1 cellular context compared by ENCODE assay signal in the genomic region with DNA sequence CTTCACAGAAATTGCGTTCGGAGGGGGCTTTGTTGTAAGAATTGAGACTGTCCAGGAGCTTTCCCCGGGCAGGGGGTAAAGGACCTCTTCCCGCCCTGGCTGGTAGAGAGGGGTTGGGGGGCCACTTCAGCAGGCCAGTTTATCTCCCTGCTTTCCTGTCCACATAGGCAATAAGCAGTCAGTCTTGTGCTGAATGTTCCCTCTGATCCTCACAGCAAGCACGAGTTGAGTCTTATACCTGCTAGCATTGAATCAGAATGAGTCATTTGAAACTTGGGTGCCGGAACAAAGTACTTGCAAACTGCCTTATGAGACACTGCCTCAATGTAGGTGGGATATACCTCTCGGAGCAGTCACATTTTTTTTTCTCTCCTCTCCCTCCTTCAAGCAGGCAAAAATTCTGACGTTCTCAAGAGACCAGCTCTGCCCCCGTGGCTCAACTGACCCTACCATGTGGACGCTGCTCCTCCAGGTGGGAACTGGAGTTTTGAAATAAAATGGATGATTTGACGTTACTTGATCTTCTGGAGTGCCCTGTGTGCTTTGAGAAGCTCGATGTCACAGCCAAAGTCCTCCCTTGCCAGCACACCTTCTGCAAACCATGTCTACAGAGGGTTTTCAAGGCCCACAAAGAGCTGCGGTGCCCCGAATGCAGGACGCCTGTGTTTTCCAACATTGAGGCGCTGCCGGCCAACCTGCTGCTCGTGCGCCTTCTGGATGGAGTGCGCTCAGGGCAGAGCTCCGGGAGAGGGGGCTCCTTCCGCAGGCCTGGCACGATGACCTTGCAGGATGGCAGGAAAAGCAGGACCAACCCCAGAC.
TF ChIP-seq lines count a peak whose summit lies in the region.

No MANE protein-coding gene starts in this region.

TF ChIP-seq in HEK293, 187 proteins besides CTCF, POLR2A, EP300 and RAD21 (continued from another document and continues in another):
- TF ChIP-seq ZNF433 (tag by site-specific recombination; IDR thresholded peaks at IDR 0.05; ENCODE audit: low read depth) = no peak
- TF ChIP-seq, protein P1, sequence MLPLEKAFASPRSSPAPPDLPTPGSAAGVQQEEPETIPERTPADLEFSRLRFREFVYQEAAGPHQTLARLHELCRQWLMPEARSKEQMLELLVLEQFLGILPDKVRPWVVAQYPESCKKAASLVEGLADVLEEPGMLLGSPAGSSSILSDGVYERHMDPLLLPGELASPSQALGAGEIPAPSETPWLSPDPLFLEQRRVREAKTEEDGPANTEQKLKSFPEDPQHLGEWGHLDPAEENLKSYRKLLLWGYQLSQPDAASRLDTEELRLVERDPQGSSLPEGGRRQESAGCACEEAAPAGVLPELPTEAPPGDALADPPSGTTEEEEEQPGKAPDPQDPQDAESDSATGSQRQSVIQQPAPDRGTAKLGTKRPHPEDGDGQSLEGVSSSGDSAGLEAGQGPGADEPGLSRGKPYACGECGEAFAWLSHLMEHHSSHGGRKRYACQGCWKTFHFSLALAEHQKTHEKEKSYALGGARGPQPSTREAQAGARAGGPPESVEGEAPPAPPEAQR (tag by site-specific recombination; IDR thresholded peaks at IDR 0.05) = no peak
- TF ChIP-seq, protein P2, sequence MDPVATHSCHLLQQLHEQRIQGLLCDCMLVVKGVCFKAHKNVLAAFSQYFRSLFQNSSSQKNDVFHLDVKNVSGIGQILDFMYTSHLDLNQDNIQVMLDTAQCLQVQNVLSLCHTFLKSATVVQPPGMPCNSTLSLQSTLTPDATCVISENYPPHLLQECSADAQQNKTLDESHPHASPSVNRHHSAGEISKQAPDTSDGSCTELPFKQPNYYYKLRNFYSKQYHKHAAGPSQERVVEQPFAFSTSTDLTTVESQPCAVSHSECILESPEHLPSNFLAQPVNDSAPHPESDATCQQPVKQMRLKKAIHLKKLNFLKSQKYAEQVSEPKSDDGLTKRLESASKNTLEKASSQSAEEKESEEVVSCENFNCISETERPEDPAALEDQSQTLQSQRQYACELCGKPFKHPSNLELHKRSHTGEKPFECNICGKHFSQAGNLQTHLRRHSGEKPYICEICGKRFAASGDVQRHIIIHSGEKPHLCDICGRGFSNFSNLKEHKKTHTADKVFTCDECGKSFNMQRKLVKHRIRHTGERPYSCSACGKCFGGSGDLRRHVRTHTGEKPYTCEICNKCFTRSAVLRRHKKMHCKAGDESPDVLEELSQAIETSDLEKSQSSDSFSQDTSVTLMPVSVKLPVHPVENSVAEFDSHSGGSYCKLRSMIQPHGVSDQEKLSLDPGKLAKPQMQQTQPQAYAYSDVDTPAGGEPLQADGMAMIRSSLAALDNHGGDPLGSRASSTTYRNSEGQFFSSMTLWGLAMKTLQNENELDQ (tag by site-specific recombination; IDR thresholded peaks at IDR 0.05; ENCODE audit: low read depth) = no peak
- no peak for TF ChIP-seq ZNF776 (tag by site-specific recombination; IDR thresholded peaks at IDR 0.05; ENCODE audit: borderline replicate concordance)
- TF ChIP-seq ZNF37A (tag by site-specific recombination; IDR thresholded peaks at IDR 0.05) = no peak
- TF ChIP-seq HOXA7 (CRISPR knock-in tag; IDR thresholded peaks at IDR 0.05; ENCODE audit: borderline replicate concordance) = no peak
- no peak for TF ChIP-seq ZNF837 (tag by site-specific recombination; IDR thresholded peaks at IDR 0.05)
- TF ChIP-seq SETDB1 (IDR thresholded peaks at IDR 0.05; ENCODE audit: insufficient read length, low read length) = no peak
- no peak for TF ChIP-seq KLF1 (tag by site-specific recombination; IDR thresholded peaks at IDR 0.05)
- TF ChIP-seq ZNF404 (tag by site-specific recombination; IDR thresholded peaks at IDR 0.05) = no peak
- TF ChIP-seq ZNF747 (tag by site-specific recombination; IDR thresholded peaks at IDR 0.05) = no peak
- TF ChIP-seq, protein P3, sequence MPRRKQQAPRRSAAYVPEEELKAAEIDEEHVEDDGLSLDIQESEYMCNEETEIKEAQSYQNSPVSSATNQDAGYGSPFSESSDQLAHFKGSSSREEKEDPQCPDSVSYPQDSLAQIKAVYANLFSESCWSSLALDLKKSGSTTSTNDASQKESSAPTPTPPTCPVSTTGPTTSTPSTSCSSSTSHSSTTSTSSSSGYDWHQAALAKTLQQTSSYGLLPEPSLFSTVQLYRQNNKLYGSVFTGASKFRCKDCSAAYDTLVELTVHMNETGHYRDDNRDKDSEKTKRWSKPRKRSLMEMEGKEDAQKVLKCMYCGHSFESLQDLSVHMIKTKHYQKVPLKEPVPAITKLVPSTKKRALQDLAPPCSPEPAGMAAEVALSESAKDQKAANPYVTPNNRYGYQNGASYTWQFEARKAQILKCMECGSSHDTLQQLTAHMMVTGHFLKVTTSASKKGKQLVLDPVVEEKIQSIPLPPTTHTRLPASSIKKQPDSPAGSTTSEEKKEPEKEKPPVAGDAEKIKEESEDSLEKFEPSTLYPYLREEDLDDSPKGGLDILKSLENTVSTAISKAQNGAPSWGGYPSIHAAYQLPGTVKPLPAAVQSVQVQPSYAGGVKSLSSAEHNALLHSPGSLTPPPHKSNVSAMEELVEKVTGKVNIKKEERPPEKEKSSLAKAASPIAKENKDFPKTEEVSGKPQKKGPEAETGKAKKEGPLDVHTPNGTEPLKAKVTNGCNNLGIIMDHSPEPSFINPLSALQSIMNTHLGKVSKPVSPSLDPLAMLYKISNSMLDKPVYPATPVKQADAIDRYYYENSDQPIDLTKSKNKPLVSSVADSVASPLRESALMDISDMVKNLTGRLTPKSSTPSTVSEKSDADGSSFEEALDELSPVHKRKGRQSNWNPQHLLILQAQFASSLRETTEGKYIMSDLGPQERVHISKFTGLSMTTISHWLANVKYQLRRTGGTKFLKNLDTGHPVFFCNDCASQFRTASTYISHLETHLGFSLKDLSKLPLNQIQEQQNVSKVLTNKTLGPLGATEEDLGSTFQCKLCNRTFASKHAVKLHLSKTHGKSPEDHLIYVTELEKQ (tag by site-specific recombination; IDR thresholded peaks at IDR 0.05; ENCODE audit: borderline replicate concordance) = no peak
- no peak for TF ChIP-seq OSR2 (tag by site-specific recombination; IDR thresholded peaks at IDR 0.05)
- no peak for TF ChIP-seq KLF16 (tag by site-specific recombination; IDR thresholded peaks at IDR 0.05)
- no peak for TF ChIP-seq ZNF610 (tag by site-specific recombination; IDR thresholded peaks at IDR 0.05; ENCODE audit: borderline replicate concordance)
- no peak for TF ChIP-seq GLI4 (tag by site-specific recombination; IDR thresholded peaks at IDR 0.05)
- peak; percentile 9; the same call in 1 of the 2 replicates for TF ChIP-seq ZBTB20 (tag by site-specific recombination; IDR thresholded peaks at IDR 0.05)
- no peak for TF ChIP-seq PRDM1 (tag by site-specific recombination; IDR thresholded peaks at IDR 0.05)
- TF ChIP-seq ZNF24 (tag by site-specific recombination; IDR thresholded peaks at IDR 0.05) = no peak
- TF ChIP-seq ZNF169 (tag by site-specific recombination; IDR thresholded peaks at IDR 0.05) = no peak
- TF ChIP-seq KLF7 (tag by site-specific recombination; IDR thresholded peaks at IDR 0.05; ENCODE audit: borderline replicate concordance) = no peak
- TF ChIP-seq KLF10 (tag by site-specific recombination; IDR thresholded peaks at IDR 0.05) = no peak
- TF ChIP-seq TCF7L2 (IDR thresholded peaks at IDR 0.05; ENCODE audit: borderline replicate concordance, low read depth, low read length) = no peak
- TF ChIP-seq ZNF416 (tag by site-specific recombination; IDR thresholded peaks at IDR 0.05) = no peak
- no peak for TF ChIP-seq ZNF311 (tag by site-specific recombination; IDR thresholded peaks at IDR 0.05; ENCODE audit: borderline replicate concordance)
- TF ChIP-seq KLF9 (tag by site-specific recombination; IDR thresholded peaks at IDR 0.05; ENCODE audit: low read depth) = no peak
- no peak for TF ChIP-seq ZFHX2 (tag by site-specific recombination; conservative IDR thresholded peaks at IDR 0.05)
- TF ChIP-seq, protein P4, sequence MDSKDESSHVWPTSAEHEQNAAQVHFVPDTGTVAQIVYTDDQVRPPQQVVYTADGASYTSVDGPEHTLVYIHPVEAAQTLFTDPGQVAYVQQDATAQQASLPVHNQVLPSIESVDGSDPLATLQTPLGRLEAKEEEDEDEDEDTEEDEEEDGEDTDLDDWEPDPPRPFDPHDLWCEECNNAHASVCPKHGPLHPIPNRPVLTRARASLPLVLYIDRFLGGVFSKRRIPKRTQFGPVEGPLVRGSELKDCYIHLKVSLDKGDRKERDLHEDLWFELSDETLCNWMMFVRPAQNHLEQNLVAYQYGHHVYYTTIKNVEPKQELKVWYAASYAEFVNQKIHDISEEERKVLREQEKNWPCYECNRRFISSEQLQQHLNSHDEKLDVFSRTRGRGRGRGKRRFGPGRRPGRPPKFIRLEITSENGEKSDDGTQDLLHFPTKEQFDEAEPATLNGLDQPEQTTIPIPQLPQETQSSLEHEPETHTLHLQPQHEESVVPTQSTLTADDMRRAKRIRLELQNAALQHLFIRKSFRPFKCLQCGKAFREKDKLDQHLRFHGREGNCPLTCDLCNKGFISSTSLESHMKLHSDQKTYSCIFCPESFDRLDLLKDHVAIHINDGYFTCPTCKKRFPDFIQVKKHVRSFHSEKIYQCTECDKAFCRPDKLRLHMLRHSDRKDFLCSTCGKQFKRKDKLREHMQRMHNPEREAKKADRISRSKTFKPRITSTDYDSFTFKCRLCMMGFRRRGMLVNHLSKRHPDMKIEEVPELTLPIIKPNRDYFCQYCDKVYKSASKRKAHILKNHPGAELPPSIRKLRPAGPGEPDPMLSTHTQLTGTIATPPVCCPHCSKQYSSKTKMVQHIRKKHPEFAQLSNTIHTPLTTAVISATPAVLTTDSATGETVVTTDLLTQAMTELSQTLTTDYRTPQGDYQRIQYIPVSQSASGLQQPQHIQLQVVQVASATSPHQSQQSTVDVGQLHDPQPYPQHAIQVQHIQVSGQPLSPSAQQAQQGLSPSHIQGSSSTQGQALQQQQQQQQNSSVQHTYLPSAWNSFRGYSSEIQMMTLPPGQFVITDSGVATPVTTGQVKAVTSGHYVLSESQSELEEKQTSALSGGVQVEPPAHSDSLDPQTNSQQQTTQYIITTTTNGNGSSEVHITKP (tag by site-specific recombination; IDR thresholded peaks at IDR 0.05) = peak; percentile 62
- no peak for TF ChIP-seq ZBTB1 (tag by site-specific recombination; IDR thresholded peaks at IDR 0.05)
- no peak for TF ChIP-seq ZNF585B (tag by site-specific recombination; IDR thresholded peaks at IDR 0.05)
- TF ChIP-seq, protein P5, sequence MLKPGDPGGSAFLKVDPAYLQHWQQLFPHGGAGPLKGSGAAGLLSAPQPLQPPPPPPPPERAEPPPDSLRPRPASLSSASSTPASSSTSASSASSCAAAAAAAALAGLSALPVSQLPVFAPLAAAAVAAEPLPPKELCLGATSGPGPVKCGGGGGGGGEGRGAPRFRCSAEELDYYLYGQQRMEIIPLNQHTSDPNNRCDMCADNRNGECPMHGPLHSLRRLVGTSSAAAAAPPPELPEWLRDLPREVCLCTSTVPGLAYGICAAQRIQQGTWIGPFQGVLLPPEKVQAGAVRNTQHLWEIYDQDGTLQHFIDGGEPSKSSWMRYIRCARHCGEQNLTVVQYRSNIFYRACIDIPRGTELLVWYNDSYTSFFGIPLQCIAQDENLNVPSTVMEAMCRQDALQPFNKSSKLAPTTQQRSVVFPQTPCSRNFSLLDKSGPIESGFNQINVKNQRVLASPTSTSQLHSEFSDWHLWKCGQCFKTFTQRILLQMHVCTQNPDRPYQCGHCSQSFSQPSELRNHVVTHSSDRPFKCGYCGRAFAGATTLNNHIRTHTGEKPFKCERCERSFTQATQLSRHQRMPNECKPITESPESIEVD (tag by site-specific recombination; IDR thresholded peaks at IDR 0.05) = no peak
- no peak for TF ChIP-seq GLIS1 (tag by site-specific recombination; IDR thresholded peaks at IDR 0.05)
- TF ChIP-seq ZNF202 (tag by site-specific recombination; IDR thresholded peaks at IDR 0.05; ENCODE audit: borderline replicate concordance) = no peak
- peak; percentile 39; the same call in 1 of the 2 replicates for TF ChIP-seq ZNF629 (tag by site-specific recombination; IDR thresholded peaks at IDR 0.05)
- no peak for TF ChIP-seq ZNF670 (tag by site-specific recombination; IDR thresholded peaks at IDR 0.05; ENCODE audit: low read depth)
- TF ChIP-seq, protein P6, sequence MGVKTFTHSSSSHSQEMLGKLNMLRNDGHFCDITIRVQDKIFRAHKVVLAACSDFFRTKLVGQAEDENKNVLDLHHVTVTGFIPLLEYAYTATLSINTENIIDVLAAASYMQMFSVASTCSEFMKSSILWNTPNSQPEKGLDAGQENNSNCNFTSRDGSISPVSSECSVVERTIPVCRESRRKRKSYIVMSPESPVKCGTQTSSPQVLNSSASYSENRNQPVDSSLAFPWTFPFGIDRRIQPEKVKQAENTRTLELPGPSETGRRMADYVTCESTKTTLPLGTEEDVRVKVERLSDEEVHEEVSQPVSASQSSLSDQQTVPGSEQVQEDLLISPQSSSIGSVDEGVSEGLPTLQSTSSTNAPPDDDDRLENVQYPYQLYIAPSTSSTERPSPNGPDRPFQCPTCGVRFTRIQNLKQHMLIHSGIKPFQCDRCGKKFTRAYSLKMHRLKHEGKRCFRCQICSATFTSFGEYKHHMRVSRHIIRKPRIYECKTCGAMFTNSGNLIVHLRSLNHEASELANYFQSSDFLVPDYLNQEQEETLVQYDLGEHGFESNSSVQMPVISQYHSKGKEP (tag by site-specific recombination; IDR thresholded peaks at IDR 0.05) = no peak
- no peak for TF ChIP-seq ZFP3 (tag by site-specific recombination; IDR thresholded peaks at IDR 0.05; ENCODE audit: low read depth)
- no peak for TF ChIP-seq ZNF473 (tag by site-specific recombination; IDR thresholded peaks at IDR 0.05)
- TF ChIP-seq ZNF155 (tag by site-specific recombination; IDR thresholded peaks at IDR 0.05) = no peak
- no peak for TF ChIP-seq ZNF510 (tag by site-specific recombination; IDR thresholded peaks at IDR 0.05; ENCODE audit: insufficient replicate concordance)
- no peak for TF ChIP-seq ZNF221 (tag by site-specific recombination; IDR thresholded peaks at IDR 0.05; ENCODE audit: borderline replicate concordance)
- TF ChIP-seq, protein P7, sequence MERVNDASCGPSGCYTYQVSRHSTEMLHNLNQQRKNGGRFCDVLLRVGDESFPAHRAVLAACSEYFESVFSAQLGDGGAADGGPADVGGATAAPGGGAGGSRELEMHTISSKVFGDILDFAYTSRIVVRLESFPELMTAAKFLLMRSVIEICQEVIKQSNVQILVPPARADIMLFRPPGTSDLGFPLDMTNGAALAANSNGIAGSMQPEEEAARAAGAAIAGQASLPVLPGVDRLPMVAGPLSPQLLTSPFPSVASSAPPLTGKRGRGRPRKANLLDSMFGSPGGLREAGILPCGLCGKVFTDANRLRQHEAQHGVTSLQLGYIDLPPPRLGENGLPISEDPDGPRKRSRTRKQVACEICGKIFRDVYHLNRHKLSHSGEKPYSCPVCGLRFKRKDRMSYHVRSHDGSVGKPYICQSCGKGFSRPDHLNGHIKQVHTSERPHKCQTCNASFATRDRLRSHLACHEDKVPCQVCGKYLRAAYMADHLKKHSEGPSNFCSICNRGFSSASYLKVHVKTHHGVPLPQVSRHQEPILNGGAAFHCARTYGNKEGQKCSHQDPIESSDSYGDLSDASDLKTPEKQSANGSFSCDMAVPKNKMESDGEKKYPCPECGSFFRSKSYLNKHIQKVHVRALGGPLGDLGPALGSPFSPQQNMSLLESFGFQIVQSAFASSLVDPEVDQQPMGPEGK (tag by site-specific recombination; IDR thresholded peaks at IDR 0.05) = peak; percentile 22
- TF ChIP-seq TRIM28 (IDR thresholded peaks at IDR 0.05; ENCODE audit: borderline replicate concordance, low read length) = no peak; the same call in 1 of the 2 replicates
- no peak for TF ChIP-seq ZNF23 (tag by site-specific recombination; IDR thresholded peaks at IDR 0.05; ENCODE audit: borderline replicate concordance)
- peak; percentile 50; the same call in 1 of the 2 replicates for TF ChIP-seq ZNF660 (tag by site-specific recombination; IDR thresholded peaks at IDR 0.05)
- no peak for TF ChIP-seq ZNF211 (tag by site-specific recombination; IDR thresholded peaks at IDR 0.05; ENCODE audit: low read depth)
- no peak for TF ChIP-seq ZNF394 (tag by site-specific recombination; IDR thresholded peaks at IDR 0.05; ENCODE audit: borderline replicate concordance)
- TF ChIP-seq ZNF354C (tag by site-specific recombination; IDR thresholded peaks at IDR 0.05; ENCODE audit: borderline replicate concordance, low read depth) = no peak
